ENCODE assay signal across 9 cellular contexts in the genomic region with DNA sequence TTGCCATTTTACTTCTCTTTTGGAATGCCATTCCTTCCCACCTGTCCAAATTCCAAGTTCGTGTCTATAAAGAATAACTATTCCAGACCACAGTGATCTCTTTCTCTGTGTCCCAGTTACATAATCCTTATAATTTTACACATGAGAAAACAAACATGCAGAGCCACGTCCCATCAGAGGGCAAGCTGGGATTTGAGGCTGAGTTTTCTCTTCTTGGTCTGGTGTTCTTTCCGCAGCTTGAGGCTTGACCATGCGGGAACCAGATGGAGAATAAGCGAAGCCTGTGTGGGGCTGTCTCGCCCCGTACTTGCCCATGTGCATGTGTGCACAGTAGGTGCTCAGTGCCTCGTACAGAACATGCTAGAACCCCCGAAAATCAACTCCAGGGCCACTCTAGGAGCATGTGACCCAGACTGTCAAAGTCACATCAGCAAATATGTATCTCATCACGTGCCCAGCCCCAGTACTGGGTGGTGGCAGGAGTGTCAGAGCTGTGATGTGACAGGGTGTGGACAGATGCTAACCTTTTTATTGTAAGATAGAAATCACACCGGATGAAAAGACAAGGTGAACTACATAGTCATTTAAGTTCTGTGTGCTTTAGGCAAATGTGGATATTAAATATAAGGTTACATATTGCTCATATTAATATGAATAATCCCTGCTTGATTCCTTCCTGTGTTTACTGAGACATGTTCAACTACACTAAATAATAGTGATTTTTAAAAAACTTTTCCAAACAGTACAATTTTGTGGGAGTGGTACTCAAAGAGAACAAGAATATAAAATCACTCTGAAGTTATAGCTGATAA. TPM values are rescaled to one million over a fixed set of nuclear protein-coding genes. Genes with fewer than 3 reads are reported as not detected.
DNase-seq lines count a peak whose midpoint lies in the region; ATAC-seq and TF ChIP-seq lines count a peak whose summit lies in the region.
"Had no signal": no experiment of that assay in that cellular context is flagged by ENCODE, and none has a peak within 500 bp of the region (broad histone marks: within the 10 kb centered on the region; RNA-seq: fewer than 3 reads in every experiment).

No MANE protein-coding gene starts in this region.

- H4K20me1 ChIP-seq in osteoblast (ENCODE audit: insufficient read depth, low read length): peaks cover 43% of the 10 kb centered on the region

- peak overlapping the region; percentile 59 for H3K9ac ChIP-seq in SK-N-MC (ENCODE audit: insufficient read length)
- no peak overlapping the region for H3K9ac ChIP-seq in endocrine pancreas (ENCODE audit: control insufficient read depth, insufficient read depth, low read length)

- H2AFZ ChIP-seq in osteoblast (ENCODE audit: low read length): peak overlapping the region; percentile 61

- no peaks in the 10 kb centered on the region for H3K9me3 ChIP-seq in SK-N-MC (ENCODE audit: low read depth, low read length)
- no peaks in the 10 kb centered on the region for H3K9me3 ChIP-seq in endocrine pancreas (ENCODE audit: control insufficient read depth, low read length)
- no peaks in the 10 kb centered on the region for H3K9me3 ChIP-seq in osteoblast (ENCODE audit: low read depth, low read length)

- H3K36me3 ChIP-seq in SK-N-MC (ENCODE audit: insufficient read depth, low read length) (peaks cover 63% of the 10 kb centered on the region), endocrine pancreas (ENCODE audit: control insufficient read depth, insufficient read depth, low read length) (peaks cover 3% of the 10 kb centered on the region), osteoblast (ENCODE audit: insufficient read depth, low read length) (peaks cover 49% of the 10 kb centered on the region)

- no peak overlapping the region for H3K27ac ChIP-seq in SK-N-MC
- H3K27ac ChIP-seq in osteoblast (ENCODE audit: low read depth, low read length): peak overlapping the region; percentile 9

- H3K4me3 ChIP-seq in SK-N-MC (peak overlapping the region; percentile 97), endocrine pancreas (ENCODE audit: control insufficient read depth, insufficient read depth, low read length) (peak overlapping the region; percentile 89), osteoblast (ENCODE audit: insufficient read depth, low read length) (peak overlapping the region; percentile 84)

- peak overlapping the region; percentile 87 for H3K4me2 ChIP-seq in osteoblast (ENCODE audit: insufficient read depth, low read length)

- no peak for TF ChIP-seq CTCF in osteoblast (IDR thresholded peaks at IDR 0.05; ENCODE audit: extremely low read depth, low read depth, low read length)

- DNase-seq in GM03348 (ENCODE audit: low spot score) (peak; percentile 18), SK-N-MC (ENCODE audit: low read depth, low spot score) (no peak), osteoblast (ENCODE audit: insufficient read length, low spot score, missing footprints) (peak; percentile 35), NK-92 (lab: John Stamatoyannopoulos, UW; ENCODE audit: unreplicated experiment) (no peak), glomerular visceral epithelial cell (ENCODE audit: extremely low spot score) (no peak), NCI-H2227 (lab: John Stamatoyannopoulos, UW; ENCODE audit: unreplicated experiment) (no peak)
- DNase-seq: NCI-H526 treated with DMSO at 0.1 percent for 48 hours had no signal

- no peak for ATAC-seq in HG03457 (IDR thresholded peaks at IDR 0.05; ENCODE audit: unreplicated experiment)

- peaks cover 5% of the 10 kb centered on the region for H3K4me1 ChIP-seq in endocrine pancreas (ENCODE audit: control insufficient read depth, insufficient read depth, low read length)
- peaks cover 30% of the 10 kb centered on the region for H3K4me1 ChIP-seq in osteoblast (ENCODE audit: insufficient read depth, low read length)

- peaks cover 67% of the 10 kb centered on the region for H3K79me2 ChIP-seq in osteoblast (ENCODE audit: insufficient read depth, low read length)

- no peaks in the 10 kb centered on the region for H3K27me3 ChIP-seq in endocrine pancreas (ENCODE audit: control insufficient read depth, insufficient read depth, low read length)
- H3K27me3 ChIP-seq in osteoblast (ENCODE audit: insufficient read depth, low read length): no peaks in the 10 kb centered on the region

RNA-seq across cellular contexts. Expression of gene INSIG1, which starts 3.2 kb away (rescaled TPM):
- total RNA-seq in osteoblast: 835 and 847 TPM in 2 replicates

Comparison
In these comparisons a context has a peak if more than half of its experiments do, and no peak if none do; other contexts are left out.
1. DNase-seq: peak in GM03348 (single experiment) and osteoblast (single experiment); none in SK-N-MC (single experiment), NK-92 (single experiment), glomerular visceral epithelial cell (single experiment) and NCI-H2227 (single experiment).
2. Peak in every context shown above with its lines, with median percentiles within 50 percentile points of each other: H3K4me3 ChIP-seq.